ENCODE assay signal across 18 cellular contexts in the genomic region with DNA sequence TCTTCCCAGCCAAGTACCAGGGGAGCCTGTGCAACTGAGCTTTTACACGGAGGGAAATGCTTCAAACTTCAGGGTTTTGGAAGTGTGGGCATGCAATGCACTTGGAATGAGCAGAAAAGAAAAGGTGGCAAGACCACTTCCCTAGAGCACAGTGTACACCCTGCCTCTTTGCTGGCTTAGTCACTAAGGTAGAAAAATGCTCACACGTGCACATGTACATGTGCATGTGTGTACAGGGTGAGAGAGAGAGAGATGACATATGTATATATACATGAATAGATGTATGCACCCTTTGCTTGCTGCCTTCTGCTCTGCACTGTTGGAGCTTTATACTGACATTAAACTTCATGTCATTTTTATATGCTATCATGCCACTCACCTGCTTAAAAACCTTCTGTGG.
"Had no signal": no experiment of that assay in that cellular context is flagged by ENCODE, and none has a peak within 500 bp of the region (broad histone marks: within the 10 kb centered on the region; RNA-seq: fewer than 3 reads in every experiment).

No MANE protein-coding gene starts in this region.

- H3K4me2 ChIP-seq: neural progenitor cell had no signal

- H2AFZ ChIP-seq: neural progenitor cell, parathyroid adenoma had no signal

- DNase-seq: activated naive CD8-positive, alpha-beta T cell treated with anti-CD3 and anti-CD28 coated beads for 36 hours; aorta; dorsolateral prefrontal cortex; heart left ventricle; islet precursor cell; mammary epithelial cell; retina; SIG-M5; substantia nigra; trophoblast cell had no signal

- H3K27me3 ChIP-seq: breast epithelium, dorsolateral prefrontal cortex, heart left ventricle, neural progenitor cell had no signal

- H3K27me3 Mint-ChIP-seq: activated naive CD8-positive, alpha-beta T cell treated with anti-CD3 and anti-CD28 coated beads for 36 hours had no signal

- H3K9me3 Mint-ChIP-seq: stimulated activated memory B cell treated with anti-CD40 and anti-IgM and Interleukin-4, amounts not matched to agents 10 μg/mL and 1 μg/mL and 100 μg/mL, for 72 hours had no signal

- ATAC-seq: heart left ventricle; left lobe of liver; stimulated activated memory B cell treated with anti-CD40 and anti-IgM and Interleukin-4, amounts not matched to agents 10 μg/mL and 1 μg/mL and 100 μg/mL, for 72 hours had no signal

- H3K9me3 ChIP-seq: breast epithelium, heart left ventricle had no signal

- H3K4me1 ChIP-seq: breast epithelium, parathyroid adenoma had no signal

- H3K4me3 Mint-ChIP-seq: neural progenitor cell; stimulated activated memory B cell treated with anti-CD40 and anti-IgM and Interleukin-4, amounts not matched to agents 10 μg/mL and 1 μg/mL and 100 μg/mL, for 72 hours; T-helper 2 cell treated with Interferon-gamma antibody and Interleukin-4, amounts not matched to agents 5 μg/mL and 100 μg/mL, for 36 hours had no signal

- H3K27ac ChIP-seq: breast epithelium, heart left ventricle, neural progenitor cell, parathyroid adenoma, skin epidermis had no signal

- H3K9ac ChIP-seq: neural progenitor cell, parathyroid adenoma had no signal

- H3K36me3 ChIP-seq: breast epithelium, heart left ventricle, neural progenitor cell had no signal

- H3K27ac Mint-ChIP-seq: activated T-helper 2 cell treated with anti-CD3 and anti-CD28 coated beads, Interferon-gamma antibody, Interleukin-2, Interleukin-4, amounts not matched to agents 10 μg/mL and 5 μg/mL and 100 μg/mL, durations not matched to agents 14 hours and 24 hours and 36 hours; neural progenitor cell; T-helper 2 cell treated with Interferon-gamma antibody and Interleukin-4, amounts not matched to agents 5 μg/mL and 100 μg/mL, for 36 hours had no signal

- H3K4me3 ChIP-seq: breast epithelium, dorsolateral prefrontal cortex, heart left ventricle, neural progenitor cell, skin epidermis had no signal
